Comparison of ENCODE assay signal across 1 cellular context in the genomic region with DNA sequence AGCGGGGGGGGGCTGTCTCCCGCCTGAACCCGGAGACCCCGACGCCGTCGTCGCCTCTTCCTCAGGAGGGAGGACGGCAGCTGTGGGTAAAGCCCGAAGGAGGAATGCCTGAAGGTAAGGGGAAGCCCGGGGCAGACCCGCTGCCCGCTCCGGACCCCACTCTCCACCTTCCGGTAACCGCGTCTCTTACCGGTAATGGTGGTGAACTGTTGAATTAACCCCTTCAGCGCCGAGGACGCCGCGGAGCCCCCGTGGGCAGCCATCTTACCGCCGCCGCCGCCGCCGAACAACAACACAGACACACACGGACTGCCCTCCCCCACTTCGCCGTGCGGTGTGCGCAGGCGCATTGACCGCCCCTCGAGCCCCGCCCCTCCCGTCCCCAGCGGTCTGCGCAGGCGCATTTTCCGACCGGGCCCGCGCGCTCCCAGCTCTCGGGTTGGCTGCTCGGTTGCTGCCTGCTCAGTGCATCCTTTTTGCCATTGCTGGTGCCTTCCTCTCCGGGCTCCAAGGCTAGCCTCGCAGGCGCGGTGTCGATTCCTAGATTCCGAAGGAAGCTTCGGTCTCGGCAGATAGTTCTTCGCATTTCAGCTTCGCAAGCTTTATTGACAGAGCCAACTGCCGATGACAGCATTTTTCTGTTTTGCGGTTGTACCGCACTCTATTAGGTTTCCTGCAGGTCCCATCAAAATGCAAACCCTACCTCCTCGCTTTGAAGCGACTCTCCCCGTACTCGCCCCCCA.
TF ChIP-seq lines count a peak whose summit lies in the region.

A gene with protein sequence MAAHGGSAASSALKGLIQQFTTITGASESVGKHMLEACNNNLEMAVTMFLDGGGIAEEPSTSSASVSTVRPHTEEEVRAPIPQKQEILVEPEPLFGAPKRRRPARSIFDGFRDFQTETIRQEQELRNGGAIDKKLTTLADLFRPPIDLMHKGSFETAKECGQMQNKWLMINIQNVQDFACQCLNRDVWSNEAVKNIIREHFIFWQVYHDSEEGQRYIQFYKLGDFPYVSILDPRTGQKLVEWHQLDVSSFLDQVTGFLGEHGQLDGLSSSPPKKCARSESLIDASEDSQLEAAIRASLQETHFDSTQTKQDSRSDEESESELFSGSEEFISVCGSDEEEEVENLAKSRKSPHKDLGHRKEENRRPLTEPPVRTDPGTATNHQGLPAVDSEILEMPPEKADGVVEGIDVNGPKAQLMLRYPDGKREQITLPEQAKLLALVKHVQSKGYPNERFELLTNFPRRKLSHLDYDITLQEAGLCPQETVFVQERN (minus strand): TSS at position 291 of the 743 bp plus-strand sequence. CDS start 28 bp downstream, at position 263.

TF ChIP-seq in WTC11, 78 proteins besides CTCF, POLR2A, EP300 and RAD21 (continued from another document):
- TF ChIP-seq, protein P1, sequence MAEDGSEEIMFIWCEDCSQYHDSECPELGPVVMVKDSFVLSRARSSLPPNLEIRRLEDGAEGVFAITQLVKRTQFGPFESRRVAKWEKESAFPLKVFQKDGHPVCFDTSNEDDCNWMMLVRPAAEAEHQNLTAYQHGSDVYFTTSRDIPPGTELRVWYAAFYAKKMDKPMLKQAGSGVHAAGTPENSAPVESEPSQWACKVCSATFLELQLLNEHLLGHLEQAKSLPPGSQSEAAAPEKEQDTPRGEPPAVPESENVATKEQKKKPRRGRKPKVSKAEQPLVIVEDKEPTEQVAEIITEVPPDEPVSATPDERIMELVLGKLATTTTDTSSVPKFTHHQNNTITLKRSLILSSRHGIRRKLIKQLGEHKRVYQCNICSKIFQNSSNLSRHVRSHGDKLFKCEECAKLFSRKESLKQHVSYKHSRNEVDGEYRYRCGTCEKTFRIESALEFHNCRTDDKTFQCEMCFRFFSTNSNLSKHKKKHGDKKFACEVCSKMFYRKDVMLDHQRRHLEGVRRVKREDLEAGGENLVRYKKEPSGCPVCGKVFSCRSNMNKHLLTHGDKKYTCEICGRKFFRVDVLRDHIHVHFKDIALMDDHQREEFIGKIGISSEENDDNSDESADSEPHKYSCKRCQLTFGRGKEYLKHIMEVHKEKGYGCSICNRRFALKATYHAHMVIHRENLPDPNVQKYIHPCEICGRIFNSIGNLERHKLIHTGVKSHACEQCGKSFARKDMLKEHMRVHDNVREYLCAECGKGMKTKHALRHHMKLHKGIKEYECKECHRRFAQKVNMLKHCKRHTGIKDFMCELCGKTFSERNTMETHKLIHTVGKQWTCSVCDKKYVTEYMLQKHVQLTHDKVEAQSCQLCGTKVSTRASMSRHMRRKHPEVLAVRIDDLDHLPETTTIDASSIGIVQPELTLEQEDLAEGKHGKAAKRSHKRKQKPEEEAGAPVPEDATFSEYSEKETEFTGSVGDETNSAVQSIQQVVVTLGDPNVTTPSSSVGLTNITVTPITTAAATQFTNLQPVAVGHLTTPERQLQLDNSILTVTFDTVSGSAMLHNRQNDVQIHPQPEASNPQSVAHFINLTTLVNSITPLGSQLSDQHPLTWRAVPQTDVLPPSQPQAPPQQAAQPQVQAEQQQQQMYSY (CRISPR knock-in tag; IDR thresholded peaks at IDR 0.05) = no peak
- TF ChIP-seq, protein P2, sequence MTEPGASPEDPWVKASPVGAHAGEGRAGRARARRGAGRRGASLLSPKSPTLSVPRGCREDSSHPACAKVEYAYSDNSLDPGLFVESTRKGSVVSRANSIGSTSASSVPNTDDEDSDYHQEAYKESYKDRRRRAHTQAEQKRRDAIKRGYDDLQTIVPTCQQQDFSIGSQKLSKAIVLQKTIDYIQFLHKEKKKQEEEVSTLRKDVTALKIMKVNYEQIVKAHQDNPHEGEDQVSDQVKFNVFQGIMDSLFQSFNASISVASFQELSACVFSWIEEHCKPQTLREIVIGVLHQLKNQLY (CRISPR knock-in tag; IDR thresholded peaks at IDR 0.05) = no peak
- no peak for TF ChIP-seq ZNF232 (CRISPR knock-in tag; IDR thresholded peaks at IDR 0.05)
- 0 out of 2 replicates have a peak, but pooled peaks have one; percentile 13 for TF ChIP-seq TEAD1 (CRISPR knock-in tag; IDR thresholded peaks at IDR 0.05)
- TF ChIP-seq, protein P3, sequence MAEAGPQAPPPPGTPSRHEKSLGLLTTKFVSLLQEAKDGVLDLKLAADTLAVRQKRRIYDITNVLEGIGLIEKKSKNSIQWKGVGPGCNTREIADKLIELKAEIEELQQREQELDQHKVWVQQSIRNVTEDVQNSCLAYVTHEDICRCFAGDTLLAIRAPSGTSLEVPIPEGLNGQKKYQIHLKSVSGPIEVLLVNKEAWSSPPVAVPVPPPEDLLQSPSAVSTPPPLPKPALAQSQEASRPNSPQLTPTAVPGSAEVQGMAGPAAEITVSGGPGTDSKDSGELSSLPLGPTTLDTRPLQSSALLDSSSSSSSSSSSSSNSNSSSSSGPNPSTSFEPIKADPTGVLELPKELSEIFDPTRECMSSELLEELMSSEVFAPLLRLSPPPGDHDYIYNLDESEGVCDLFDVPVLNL (CRISPR knock-in tag; IDR thresholded peaks at IDR 0.05; ENCODE audit: borderline replicate concordance, low read depth) = no peak
- TF ChIP-seq ESRRA (CRISPR knock-in tag; IDR thresholded peaks at IDR 0.05; ENCODE audit: borderline replicate concordance) = peak; percentile 36; the same call in 1 of the 2 replicates
- TF ChIP-seq NR1H2 (CRISPR knock-in tag; IDR thresholded peaks at IDR 0.05) = no peak
- TF ChIP-seq, protein P4, sequence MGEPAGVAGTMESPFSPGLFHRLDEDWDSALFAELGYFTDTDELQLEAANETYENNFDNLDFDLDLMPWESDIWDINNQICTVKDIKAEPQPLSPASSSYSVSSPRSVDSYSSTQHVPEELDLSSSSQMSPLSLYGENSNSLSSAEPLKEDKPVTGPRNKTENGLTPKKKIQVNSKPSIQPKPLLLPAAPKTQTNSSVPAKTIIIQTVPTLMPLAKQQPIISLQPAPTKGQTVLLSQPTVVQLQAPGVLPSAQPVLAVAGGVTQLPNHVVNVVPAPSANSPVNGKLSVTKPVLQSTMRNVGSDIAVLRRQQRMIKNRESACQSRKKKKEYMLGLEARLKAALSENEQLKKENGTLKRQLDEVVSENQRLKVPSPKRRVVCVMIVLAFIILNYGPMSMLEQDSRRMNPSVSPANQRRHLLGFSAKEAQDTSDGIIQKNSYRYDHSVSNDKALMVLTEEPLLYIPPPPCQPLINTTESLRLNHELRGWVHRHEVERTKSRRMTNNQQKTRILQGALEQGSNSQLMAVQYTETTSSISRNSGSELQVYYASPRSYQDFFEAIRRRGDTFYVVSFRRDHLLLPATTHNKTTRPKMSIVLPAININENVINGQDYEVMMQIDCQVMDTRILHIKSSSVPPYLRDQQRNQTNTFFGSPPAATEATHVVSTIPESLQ (CRISPR knock-in tag; IDR thresholded peaks at IDR 0.05) = no peak
- TF ChIP-seq RELA (CRISPR knock-in tag; IDR thresholded peaks at IDR 0.05; ENCODE audit: borderline replicate concordance) = no peak
- TF ChIP-seq, protein P5, sequence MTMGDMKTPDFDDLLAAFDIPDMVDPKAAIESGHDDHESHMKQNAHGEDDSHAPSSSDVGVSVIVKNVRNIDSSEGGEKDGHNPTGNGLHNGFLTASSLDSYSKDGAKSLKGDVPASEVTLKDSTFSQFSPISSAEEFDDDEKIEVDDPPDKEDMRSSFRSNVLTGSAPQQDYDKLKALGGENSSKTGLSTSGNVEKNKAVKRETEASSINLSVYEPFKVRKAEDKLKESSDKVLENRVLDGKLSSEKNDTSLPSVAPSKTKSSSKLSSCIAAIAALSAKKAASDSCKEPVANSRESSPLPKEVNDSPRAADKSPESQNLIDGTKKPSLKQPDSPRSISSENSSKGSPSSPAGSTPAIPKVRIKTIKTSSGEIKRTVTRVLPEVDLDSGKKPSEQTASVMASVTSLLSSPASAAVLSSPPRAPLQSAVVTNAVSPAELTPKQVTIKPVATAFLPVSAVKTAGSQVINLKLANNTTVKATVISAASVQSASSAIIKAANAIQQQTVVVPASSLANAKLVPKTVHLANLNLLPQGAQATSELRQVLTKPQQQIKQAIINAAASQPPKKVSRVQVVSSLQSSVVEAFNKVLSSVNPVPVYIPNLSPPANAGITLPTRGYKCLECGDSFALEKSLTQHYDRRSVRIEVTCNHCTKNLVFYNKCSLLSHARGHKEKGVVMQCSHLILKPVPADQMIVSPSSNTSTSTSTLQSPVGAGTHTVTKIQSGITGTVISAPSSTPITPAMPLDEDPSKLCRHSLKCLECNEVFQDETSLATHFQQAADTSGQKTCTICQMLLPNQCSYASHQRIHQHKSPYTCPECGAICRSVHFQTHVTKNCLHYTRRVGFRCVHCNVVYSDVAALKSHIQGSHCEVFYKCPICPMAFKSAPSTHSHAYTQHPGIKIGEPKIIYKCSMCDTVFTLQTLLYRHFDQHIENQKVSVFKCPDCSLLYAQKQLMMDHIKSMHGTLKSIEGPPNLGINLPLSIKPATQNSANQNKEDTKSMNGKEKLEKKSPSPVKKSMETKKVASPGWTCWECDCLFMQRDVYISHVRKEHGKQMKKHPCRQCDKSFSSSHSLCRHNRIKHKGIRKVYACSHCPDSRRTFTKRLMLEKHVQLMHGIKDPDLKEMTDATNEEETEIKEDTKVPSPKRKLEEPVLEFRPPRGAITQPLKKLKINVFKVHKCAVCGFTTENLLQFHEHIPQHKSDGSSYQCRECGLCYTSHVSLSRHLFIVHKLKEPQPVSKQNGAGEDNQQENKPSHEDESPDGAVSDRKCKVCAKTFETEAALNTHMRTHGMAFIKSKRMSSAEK (CRISPR knock-in tag; IDR thresholded peaks at IDR 0.05; ENCODE audit: borderline replicate concordance) = no peak
- TF ChIP-seq, protein P6, sequence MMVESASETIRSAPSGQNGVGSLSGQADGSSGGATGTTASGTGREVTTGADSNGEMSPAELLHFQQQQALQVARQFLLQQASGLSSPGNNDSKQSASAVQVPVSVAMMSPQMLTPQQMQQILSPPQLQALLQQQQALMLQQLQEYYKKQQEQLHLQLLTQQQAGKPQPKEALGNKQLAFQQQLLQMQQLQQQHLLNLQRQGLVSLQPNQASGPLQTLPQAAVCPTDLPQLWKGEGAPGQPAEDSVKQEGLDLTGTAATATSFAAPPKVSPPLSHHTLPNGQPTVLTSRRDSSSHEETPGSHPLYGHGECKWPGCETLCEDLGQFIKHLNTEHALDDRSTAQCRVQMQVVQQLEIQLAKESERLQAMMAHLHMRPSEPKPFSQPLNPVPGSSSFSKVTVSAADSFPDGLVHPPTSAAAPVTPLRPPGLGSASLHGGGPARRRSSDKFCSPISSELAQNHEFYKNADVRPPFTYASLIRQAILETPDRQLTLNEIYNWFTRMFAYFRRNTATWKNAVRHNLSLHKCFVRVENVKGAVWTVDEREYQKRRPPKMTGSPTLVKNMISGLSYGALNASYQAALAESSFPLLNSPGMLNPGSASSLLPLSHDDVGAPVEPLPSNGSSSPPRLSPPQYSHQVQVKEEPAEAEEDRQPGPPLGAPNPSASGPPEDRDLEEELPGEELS (CRISPR knock-in tag; IDR thresholded peaks at IDR 0.05) = no peak
- TF ChIP-seq, protein P7, sequence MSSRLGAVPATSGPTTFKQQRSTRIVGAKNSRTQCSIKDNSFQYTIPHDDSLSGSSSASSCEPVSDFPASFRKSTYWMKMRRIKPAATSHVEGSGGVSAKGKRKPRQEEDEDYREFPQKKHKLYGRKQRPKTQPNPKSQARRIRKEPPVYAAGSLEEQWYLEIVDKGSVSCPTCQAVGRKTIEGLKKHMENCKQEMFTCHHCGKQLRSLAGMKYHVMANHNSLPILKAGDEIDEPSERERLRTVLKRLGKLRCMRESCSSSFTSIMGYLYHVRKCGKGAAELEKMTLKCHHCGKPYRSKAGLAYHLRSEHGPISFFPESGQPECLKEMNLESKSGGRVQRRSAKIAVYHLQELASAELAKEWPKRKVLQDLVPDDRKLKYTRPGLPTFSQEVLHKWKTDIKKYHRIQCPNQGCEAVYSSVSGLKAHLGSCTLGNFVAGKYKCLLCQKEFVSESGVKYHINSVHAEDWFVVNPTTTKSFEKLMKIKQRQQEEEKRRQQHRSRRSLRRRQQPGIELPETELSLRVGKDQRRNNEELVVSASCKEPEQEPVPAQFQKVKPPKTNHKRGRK (CRISPR knock-in tag; IDR thresholded peaks at IDR 0.05; ENCODE audit: borderline replicate concordance) = no peak
- TF ChIP-seq SP1 (CRISPR knock-in tag; conservative IDR thresholded peaks at IDR 0.05) = peak; percentile 82
- TF ChIP-seq NR3C1 (CRISPR knock-in tag; conservative IDR thresholded peaks at IDR 0.05; ENCODE audit: low read depth) = no peak
- no peak for TF ChIP-seq SOX15 (CRISPR knock-in tag; IDR thresholded peaks at IDR 0.05)
- TF ChIP-seq ZNF317 (CRISPR knock-in tag; IDR thresholded peaks at IDR 0.05; ENCODE audit: borderline replicate concordance, low read depth) = no peak
- TF ChIP-seq, protein P8, sequence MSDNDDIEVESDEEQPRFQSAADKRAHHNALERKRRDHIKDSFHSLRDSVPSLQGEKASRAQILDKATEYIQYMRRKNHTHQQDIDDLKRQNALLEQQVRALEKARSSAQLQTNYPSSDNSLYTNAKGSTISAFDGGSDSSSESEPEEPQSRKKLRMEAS (CRISPR knock-in tag; IDR thresholded peaks at IDR 0.05) = no peak; the same call in none of the 2 replicates
- TF ChIP-seq ELF4 (CRISPR knock-in tag; IDR thresholded peaks at IDR 0.05; ENCODE audit: low read depth) = 0 out of 2 replicates have a peak, but pooled peaks have one; percentile 13
- TF ChIP-seq, protein P9, sequence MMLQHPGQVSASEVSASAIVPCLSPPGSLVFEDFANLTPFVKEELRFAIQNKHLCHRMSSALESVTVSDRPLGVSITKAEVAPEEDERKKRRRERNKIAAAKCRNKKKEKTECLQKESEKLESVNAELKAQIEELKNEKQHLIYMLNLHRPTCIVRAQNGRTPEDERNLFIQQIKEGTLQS (CRISPR knock-in tag; conservative IDR thresholded peaks at IDR 0.05) = no peak
- TF ChIP-seq, protein P10, sequence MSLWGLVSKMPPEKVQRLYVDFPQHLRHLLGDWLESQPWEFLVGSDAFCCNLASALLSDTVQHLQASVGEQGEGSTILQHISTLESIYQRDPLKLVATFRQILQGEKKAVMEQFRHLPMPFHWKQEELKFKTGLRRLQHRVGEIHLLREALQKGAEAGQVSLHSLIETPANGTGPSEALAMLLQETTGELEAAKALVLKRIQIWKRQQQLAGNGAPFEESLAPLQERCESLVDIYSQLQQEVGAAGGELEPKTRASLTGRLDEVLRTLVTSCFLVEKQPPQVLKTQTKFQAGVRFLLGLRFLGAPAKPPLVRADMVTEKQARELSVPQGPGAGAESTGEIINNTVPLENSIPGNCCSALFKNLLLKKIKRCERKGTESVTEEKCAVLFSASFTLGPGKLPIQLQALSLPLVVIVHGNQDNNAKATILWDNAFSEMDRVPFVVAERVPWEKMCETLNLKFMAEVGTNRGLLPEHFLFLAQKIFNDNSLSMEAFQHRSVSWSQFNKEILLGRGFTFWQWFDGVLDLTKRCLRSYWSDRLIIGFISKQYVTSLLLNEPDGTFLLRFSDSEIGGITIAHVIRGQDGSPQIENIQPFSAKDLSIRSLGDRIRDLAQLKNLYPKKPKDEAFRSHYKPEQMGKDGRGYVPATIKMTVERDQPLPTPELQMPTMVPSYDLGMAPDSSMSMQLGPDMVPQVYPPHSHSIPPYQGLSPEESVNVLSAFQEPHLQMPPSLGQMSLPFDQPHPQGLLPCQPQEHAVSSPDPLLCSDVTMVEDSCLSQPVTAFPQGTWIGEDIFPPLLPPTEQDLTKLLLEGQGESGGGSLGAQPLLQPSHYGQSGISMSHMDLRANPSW (CRISPR knock-in tag; conservative IDR thresholded peaks at IDR 0.05; ENCODE audit: low read depth) = no peak
